Comparison of ENCODE assay signal across 1 cellular context in the genomic region with DNA sequence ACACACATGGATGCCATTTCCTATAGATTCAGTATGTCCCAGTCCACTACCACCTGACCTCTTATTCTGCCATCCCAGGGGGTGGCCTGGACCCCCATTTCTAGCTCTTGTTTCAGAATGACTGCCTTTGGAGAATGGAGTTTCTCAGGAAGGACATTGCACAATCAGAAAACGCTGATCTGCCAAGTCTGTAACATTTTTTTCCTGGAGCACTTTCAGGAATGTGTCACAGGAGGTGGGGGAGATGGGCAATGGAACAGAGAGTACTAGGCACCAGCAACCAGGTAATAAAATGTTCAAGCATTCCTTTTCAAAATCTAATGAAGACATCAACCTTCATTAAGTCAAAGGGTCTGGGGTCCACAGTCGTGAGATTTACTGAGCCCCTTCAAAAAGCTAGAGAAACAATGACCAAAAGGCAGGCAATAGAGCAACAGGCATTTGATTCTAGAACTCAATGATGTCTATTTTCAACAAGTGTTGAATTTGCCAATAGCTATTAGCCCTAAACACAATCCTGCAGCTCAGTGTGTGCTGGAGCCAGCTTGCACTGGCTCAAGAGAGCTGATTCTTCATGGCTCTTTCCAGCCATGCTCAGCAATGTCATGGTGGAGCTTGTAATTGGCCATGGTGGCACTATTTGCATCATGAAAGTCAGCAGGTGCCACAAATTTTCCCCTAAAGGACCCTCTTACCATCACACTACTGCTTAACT.
TF ChIP-seq lines count a peak whose summit lies in the region.

No MANE protein-coding gene starts in this region.

TF ChIP-seq in endothelial cell of umbilical vein, 7 proteins besides CTCF, POLR2A, EP300 and RAD21 (continued from another document):
- no peak for TF ChIP-seq MAX (IDR thresholded peaks at IDR 0.05; ENCODE audit: insufficient read depth, insufficient read length)
- no peak for TF ChIP-seq POLR2AphosphoS5 (IDR thresholded peaks at IDR 0.05; ENCODE audit: insufficient read depth, low read depth, low read length)
- no peak for TF ChIP-seq JUN (IDR thresholded peaks at IDR 0.05; ENCODE audit: borderline replicate concordance, insufficient read depth, insufficient read length, low read depth)
- TF ChIP-seq EZH2 (IDR thresholded peaks at IDR 0.05; ENCODE audit: borderline replicate concordance, low read depth, low read length, severe bottlenecking) = no peak
- TF ChIP-seq MYC (IDR thresholded peaks at IDR 0.05; ENCODE audit: low read depth, low read length) = no peak
